Comparison of ENCODE assay signal across 11 cellular contexts in the genomic region with DNA sequence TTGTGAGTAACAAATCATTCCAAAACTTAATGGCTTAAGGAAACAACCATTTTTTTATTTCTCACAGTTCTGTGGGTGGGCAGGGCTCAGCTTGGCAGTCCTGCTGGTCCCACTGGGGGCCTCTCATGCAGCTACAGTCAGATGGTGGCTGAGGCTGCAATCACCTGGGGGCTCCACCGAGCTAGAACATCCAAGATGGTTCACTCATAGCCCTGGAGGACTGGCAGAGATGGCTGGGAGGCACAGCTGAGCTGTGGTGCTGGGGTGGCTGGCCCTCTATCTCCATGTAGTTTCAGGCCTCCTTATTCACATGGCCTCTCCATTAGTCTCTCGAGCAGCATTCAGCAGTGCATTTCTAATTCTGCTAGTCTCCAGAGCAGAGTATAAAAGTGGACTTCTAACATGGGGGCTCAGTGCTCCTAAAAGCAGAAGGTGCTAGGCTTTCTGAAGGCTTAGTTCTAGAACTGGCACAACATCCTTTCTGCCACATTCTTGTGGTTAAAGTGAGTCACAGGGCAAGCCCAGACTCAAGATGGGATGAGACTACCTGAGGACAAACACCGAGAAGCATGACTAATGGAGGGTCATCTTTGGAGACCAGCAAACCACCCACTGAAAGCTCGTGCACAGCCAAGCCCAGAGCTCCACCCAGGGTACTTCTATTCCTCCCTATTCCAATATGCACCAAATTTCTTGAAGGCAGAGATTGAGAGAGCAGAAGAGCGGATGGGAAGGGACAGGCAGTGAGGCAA. TPM values are rescaled to one million over a fixed set of nuclear protein-coding genes. Genes with fewer than 3 reads are reported as not detected.
DNase-seq lines count a peak whose midpoint lies in the region; ATAC-seq lines count a peak whose summit lies in the region.
"Had no signal": no experiment of that assay in that cellular context is flagged by ENCODE, and none has a peak within 500 bp of the region (broad histone marks: within the 10 kb centered on the region; RNA-seq: fewer than 3 reads in every experiment).

No MANE protein-coding gene starts in this region.

- CTCF ChIA-PET in activated CD8-positive, alpha-beta memory T cell treated with anti-CD3 and anti-CD28 coated beads, Interleukin-2, amount 10 ng/mL, durations not matched to agents 7 days and 5 days (lab: Charles Lee) = interaction anchor here (0.7 to 1.4 kb wide), 2 partner anchors 29 to 30 kb away, joined by 3 read pairs; partner anchors contain the start of gene OXTR

- no peak overlapping the region for H3K4me3 Mint-ChIP-seq in activated CD8-positive, alpha-beta memory T cell treated with anti-CD3 and anti-CD28 coated beads, Interleukin-2, amount 10 ng/mL, durations not matched to agents 7 days and 5 days
- H3K4me3 Mint-ChIP-seq: effector memory CD8-positive, alpha-beta T cell had no signal

- H3K4me1 Mint-ChIP-seq in activated CD8-positive, alpha-beta memory T cell treated with anti-CD3 and anti-CD28 coated beads, Interleukin-2, amount 10 ng/mL, durations not matched to agents 7 days and 5 days = peaks cover 5% of the 10 kb centered on the region

- DNase-seq in activated CD8-positive, alpha-beta memory T cell treated with anti-CD3 and anti-CD28 coated beads, Interleukin-2, amount 10 ng/mL, durations not matched to agents 7 days and 5 days = no peak
- DNase-seq in activated CD8-positive, alpha-beta memory T cell treated with anti-CD3 and anti-CD28 coated beads, Interleukin-2, amount 50 U/mL, for 4 hours = no peak
- DNase-seq in LoVo (ENCODE audit: low spot score) (peak; percentile 87), epidermal melanocyte (ENCODE audit: insufficient read length, low spot score) (peak; percentile 33), NCI-H446 treated with DMSO at 0.1 percent for 48 hours (lab: John Stamatoyannopoulos, UW) (no peak)
- DNase-seq in stimulated activated CD8-positive, alpha-beta memory T cell treated with anti-CD3 and anti-CD28 coated beads, Interleukin-4, amount 100 ng/mL, for 48 hours = peak; percentile 24
- no peak for DNase-seq in activated naive CD4-positive, alpha-beta T cell treated with anti-CD3 and anti-CD28 coated beads, Interleukin-2, amount 50 U/mL, for 16 hours
- DNase-seq: effector memory CD8-positive, alpha-beta T cell; stimulated activated CD4-positive, alpha-beta T cell treated with anti-CD3 and anti-CD28 coated beads, Interleukin-4, amount 100 ng/mL, for 1 hour had no signal

- H3K27ac Mint-ChIP-seq in activated CD8-positive, alpha-beta memory T cell treated with anti-CD3 and anti-CD28 coated beads, Interleukin-2, amount 10 ng/mL, durations not matched to agents 7 days and 5 days = no peak overlapping the region
- H3K27ac Mint-ChIP-seq: effector memory CD8-positive, alpha-beta T cell had no signal

- H3K36me3 Mint-ChIP-seq in activated CD8-positive, alpha-beta memory T cell treated with anti-CD3 and anti-CD28 coated beads, Interleukin-2, amount 10 ng/mL, durations not matched to agents 7 days and 5 days = no peaks in the 10 kb centered on the region

- H3K9me3 Mint-ChIP-seq in activated CD8-positive, alpha-beta memory T cell treated with anti-CD3 and anti-CD28 coated beads, Interleukin-2, amount 10 ng/mL, durations not matched to agents 7 days and 5 days (ENCODE audit: low read depth) = no peaks in the 10 kb centered on the region
- H3K9me3 Mint-ChIP-seq: effector memory CD8-positive, alpha-beta T cell had no signal

- peaks cover 10% of the 10 kb centered on the region for H3K27me3 Mint-ChIP-seq in activated CD8-positive, alpha-beta memory T cell treated with anti-CD3 and anti-CD28 coated beads, Interleukin-2, amount 10 ng/mL, durations not matched to agents 7 days and 5 days

- peak; percentile 42 for ATAC-seq in activated CD8-positive, alpha-beta memory T cell treated with anti-CD3 and anti-CD28 coated beads, Interleukin-2, amount 10 ng/mL, durations not matched to agents 7 days and 5 days
- no peak for ATAC-seq in GM19035 (IDR thresholded peaks at IDR 0.05; ENCODE audit: unreplicated experiment)
- ATAC-seq: effector memory CD8-positive, alpha-beta T cell had no signal

RNA-seq across cellular contexts. Expression of gene CAV3, which starts 6.3 kb away (rescaled TPM):
- total RNA-seq in activated CD8-positive, alpha-beta memory T cell treated with anti-CD3 and anti-CD28 coated beads, Interleukin-2, amount 10 ng/mL, durations not matched to agents 7 days and 5 days = not detected
- total RNA-seq: mucosa of gallbladder had no signal

RNA-seq across cellular contexts. Expression of gene OXTR, which starts 29.5 kb away (rescaled TPM):
- 1 to 10 TPM; 1.3 to 1.4 TPM for total RNA-seq in activated CD8-positive, alpha-beta memory T cell treated with anti-CD3 and anti-CD28 coated beads, Interleukin-2, amount 10 ng/mL, durations not matched to agents 7 days and 5 days

Comparison
In these comparisons a context has a peak if more than half of its experiments do, and no peak if none do; other contexts are left out.
1. DNase-seq: peak in LoVo (single experiment), epidermal melanocyte (single experiment) and stimulated activated CD8-positive, alpha-beta memory T cell treated with anti-CD3 and anti-CD28 coated beads, Interleukin-4, amount 100 ng/mL, for 48 hours (single experiment); none in activated CD8-positive, alpha-beta memory T cell treated with anti-CD3 and anti-CD28 coated beads, Interleukin-2, amount 10 ng/mL, durations not matched to agents 7 days and 5 days (single experiment), activated CD8-positive, alpha-beta memory T cell treated with anti-CD3 and anti-CD28 coated beads, Interleukin-2, amount 50 U/mL, for 4 hours (single experiment), NCI-H446 treated with DMSO at 0.1 percent for 48 hours (single experiment) and activated naive CD4-positive, alpha-beta T cell treated with anti-CD3 and anti-CD28 coated beads, Interleukin-2, amount 50 U/mL, for 16 hours (single experiment).